In genomic region chr12:98074286-98074685, GRCh38 we compare ENCODE assay signal across 30 cellular contexts.
DNase-seq lines count a peak whose midpoint lies in the region; ATAC-seq and TF ChIP-seq lines count a peak whose summit lies in the region.
"Had no signal": no experiment of that assay in that cellular context is flagged by ENCODE, and none has a peak within 500 bp of the region (broad histone marks: within the 10 kb centered on the region; RNA-seq: fewer than 3 reads in every experiment).

No MANE protein-coding gene starts in this region.

- intact Hi-C loops in thyroid gland (cut with DNase I) = no loop called here

- H3K9me3 ChIP-seq in thyroid gland = no peaks in the 10 kb centered on the region
- H3K9me3 ChIP-seq: A549, BE2C, BLaER1, Caco-2 had no signal

- ATAC-seq in HG03571 (IDR thresholded peaks at IDR 0.05; ENCODE audit: unreplicated experiment) = no peak
- ATAC-seq in HG02870 (IDR thresholded peaks at IDR 0.05; ENCODE audit: unreplicated experiment) = no peak
- ATAC-seq: A549; CD8-positive, alpha-beta T cell had no signal

- no peak for TF ChIP-seq CTCF in thyroid gland (IDR thresholded peaks at IDR 0.05)

- DNase-seq in NCI-H2029 (lab: John Stamatoyannopoulos, UW) = peak; percentile 34
- DNase-seq in NCI-H2029 treated with DMSO at 0.1 percent for 48 hours (lab: John Stamatoyannopoulos, UW) = peak; percentile 65
- DNase-seq in thyroid gland = peak; percentile 74 to 79
- no peak for DNase-seq in activated T-cell treated with anti-CD3 and anti-CD28 coated beads, Interleukin-2, amount 50 U/mL, for 48 hours
- DNase-seq: 8988T; ACHN; AML-193; BE2C; C1 segment of cervical spinal cord; Caco-2; Calu3; CD4-positive, alpha-beta memory T cell; CD4-positive, alpha-beta T cell; CD4-positive, CD25-positive, alpha-beta regulatory T cell; CD8-positive, alpha-beta memory T cell; CD8-positive, alpha-beta T cell; COR-L47; DMS 273 treated with DMSO at 0.1 percent for 48 hours; DMS153; DMS53; DMS79; DMS79 treated with DMSO at 0.1 percent for 48 hours; DND-41 had no signal

- 67 to 71% methylated on average over 2 of the region's 2 CpGs for WGBS in thyroid gland, 2 donors

- H3K4me3 ChIP-seq in thyroid gland (replicated peaks in 1 of 3) = no peak overlapping the region
- H3K4me3 ChIP-seq: A549; BLaER1; BLaER1 treated with 17β-estradiol and CSF1 and Interleukin-3, amounts not matched to agents 10 nM and 100 nM had no signal

- H3K36me3 ChIP-seq in thyroid gland = no peaks in the 10 kb centered on the region
- H3K36me3 ChIP-seq: BE2C; BLaER1; BLaER1 treated with 17β-estradiol and CSF1 and Interleukin-3, amounts not matched to agents 10 nM and 100 nM had no signal

- peaks cover 10 to 22% of the 10 kb centered on the region in 2 donors for H3K4me1 ChIP-seq in thyroid gland
- H3K4me1 ChIP-seq: A549, BE2C, Caco-2 had no signal

- TF ChIP-seq POLR2A in thyroid gland (IDR thresholded peaks at IDR 0.05) = no peak

- H3K27me3 ChIP-seq in thyroid gland = no peaks in the 10 kb centered on the region
- H3K27me3 ChIP-seq: BE2C; BLaER1; BLaER1 treated with 17β-estradiol and CSF1 and Interleukin-3, amounts not matched to agents 10 nM and 100 nM had no signal

- no peak overlapping the region for H3K27ac ChIP-seq in thyroid gland
- H3K27ac ChIP-seq: 22Rv1; A549; BLaER1; BLaER1 treated with 17β-estradiol and CSF1 and Interleukin-3, amounts not matched to agents 10 nM and 100 nM; C4-2B had no signal

Comparison
In these comparisons a context has a peak if more than half of its experiments do, and no peak if none do; other contexts are left out.
1. DNase-seq: peak in NCI-H2029 (single experiment), NCI-H2029 treated with DMSO at 0.1 percent for 48 hours (single experiment) and thyroid gland (2 of 2); none in activated T-cell treated with anti-CD3 and anti-CD28 coated beads, Interleukin-2, amount 50 U/mL, for 48 hours (0 of 2).